Comparison of ENCODE assay signal across 8 cellular contexts in genomic region chr7:142535123-142535779, GRCh38.
DNase-seq lines count a peak whose midpoint lies in the region; ATAC-seq, FAIRE-seq and TF ChIP-seq lines count a peak whose summit lies in the region.

No MANE protein-coding gene starts in this region.

- DNase-seq in D721Med (ENCODE audit: insufficient read length, low spot score) (peak; percentile 19), RPMI8226 (peak; percentile 81), foreskin keratinocyte (peak; percentile 70 to 85), retina (peak; percentile 64), NCI-H2227 (lab: John Stamatoyannopoulos, UW; ENCODE audit: unreplicated experiment) (no peak)
- peak; percentile 30 to 41 for DNase-seq in activated T-helper 1 cell treated with anti-CD3 and anti-CD28 coated beads, Interleukin-2, amount 50 U/mL, for 16 hours (ENCODE audit: low read depth in 1 of 2, low spot score in 1 of 2)

- no peak for FAIRE-seq in D721Med (lab: Jason Lieb, UNC)

- no peaks in the 10 kb centered on the region for H3K27me3 ChIP-seq in foreskin keratinocyte

- peaks cover 7% of the 10 kb centered on the region for H3K4me1 ChIP-seq in foreskin keratinocyte

- no peak overlapping the region for H3K27ac ChIP-seq in foreskin keratinocyte

- peak; percentile 96 for ATAC-seq in GM19463 (IDR thresholded peaks at IDR 0.05; ENCODE audit: unreplicated experiment)
- peak; percentile 95 for ATAC-seq in HG03565 (IDR thresholded peaks at IDR 0.05; ENCODE audit: unreplicated experiment)
- ATAC-seq in foreskin keratinocyte: peak; percentile 95

- TF ChIP-seq CTCF in D721Med (IDR thresholded peaks at IDR 0.05; ENCODE audit: insufficient read depth, missing control alignments) (peak; percentile 70), foreskin keratinocyte (conservative IDR thresholded peaks at IDR 0.05) (peak; percentile 96)
